Comparison of ENCODE assay signal across 14 cellular contexts in the genomic region with DNA sequence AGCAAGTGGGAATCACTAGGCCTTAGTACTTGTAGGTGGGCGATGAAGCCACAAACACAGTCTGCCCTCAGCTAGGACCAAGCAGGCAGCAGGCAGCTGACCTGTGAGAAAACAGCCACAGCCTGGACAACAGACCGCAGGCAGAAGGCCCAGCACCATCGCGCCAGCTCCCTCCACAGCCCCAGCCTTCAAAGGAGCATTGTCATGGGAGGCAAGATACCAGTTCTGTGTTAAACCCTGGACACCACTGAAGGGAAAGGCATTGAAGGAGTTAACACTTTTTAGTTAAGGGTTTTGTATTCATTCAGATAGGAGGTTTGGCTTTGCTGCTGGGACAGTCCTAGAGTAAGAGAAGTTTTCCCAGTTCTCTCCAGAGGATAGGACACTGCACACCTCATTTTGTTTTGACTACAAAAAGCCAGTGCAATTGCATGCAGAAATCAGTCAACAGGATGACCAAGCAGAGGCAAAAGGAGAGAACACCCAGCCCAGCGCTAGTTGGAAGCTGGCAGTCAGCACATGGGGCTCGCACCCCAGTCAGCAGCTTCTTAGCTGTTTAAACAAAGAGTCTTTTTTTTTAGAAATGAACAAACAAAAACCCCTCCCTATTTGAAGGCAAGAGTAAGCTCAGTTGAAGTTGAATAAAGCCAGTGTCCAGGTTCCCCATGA.
A peak's percentile ranks its signal among the peaks of the same experiment; 100 is the strongest.
DNase-seq lines count a peak whose midpoint lies in the region; ATAC-seq and TF ChIP-seq lines count a peak whose summit lies in the region.
"Had no signal": no experiment of that assay in that cellular context is flagged by ENCODE, and none has a peak within 500 bp of the region (broad histone marks: within the 10 kb centered on the region; RNA-seq: fewer than 3 reads in every experiment).

No MANE protein-coding gene starts in this region.

- H3K27me3 Mint-ChIP-seq in brain (no peaks in the 10 kb centered on the region), natural killer cell (ENCODE audit: low read depth in 2 of 2) (peaks cover 0 to 3% of the 10 kb centered on the region in 2 donors)

- TF ChIP-seq CTCF in brain (conservative IDR thresholded peaks at IDR 0.05) (no peak), gastroesophageal sphincter (IDR thresholded peaks at IDR 0.05) (no peak), vagina (IDR thresholded peaks at IDR 0.05) (no peak), natural killer cell (IDR thresholded peaks at IDR 0.05) (no peak), upper lobe of right lung (IDR thresholded peaks at IDR 0.05) (no peak)

- intact Hi-C loops in vagina (cut with DNase I), result no loop called here
- intact Hi-C loops in natural killer cell (cut with micrococcal nuclease), result no loop called here
- intact Hi-C loops in upper lobe of right lung (cut with DNase I), result no loop called here

- H3K27me3 ChIP-seq in gastroesophageal sphincter (no peaks in the 10 kb centered on the region), vagina (no peaks in the 10 kb centered on the region), upper lobe of right lung (no peaks in the 10 kb centered on the region)
- H3K27me3 ChIP-seq: BLaER1 had no signal

- TF ChIP-seq EP300 in gastroesophageal sphincter (IDR thresholded peaks at IDR 0.05), result no peak

- H3K4me3 Mint-ChIP-seq in brain, result no peak overlapping the region
- H3K4me3 Mint-ChIP-seq in natural killer cell, result no peak overlapping the region

- WGBS in gastroesophageal sphincter (ENCODE audit: low coverage in 1 of 2), 2 donors, result 67 to 91% methylated on average over 2 to 6 of the region's 6 CpGs

- H3K4me1 ChIP-seq in gastroesophageal sphincter (peaks cover 5 to 40% (median 13%) of the 10 kb centered on the region in 3 donors), vagina (peaks cover 24% of the 10 kb centered on the region), upper lobe of right lung (peaks cover 18% of the 10 kb centered on the region)

- H3K36me3 ChIP-seq in gastroesophageal sphincter (peaks cover 0 to 19% of the 10 kb centered on the region in 2 donors), vagina (peaks cover 0 to 3% of the 10 kb centered on the region in 2 donors), upper lobe of right lung (no peaks in the 10 kb centered on the region)
- H3K36me3 ChIP-seq: BLaER1 had no signal

- peaks cover 37% of the 10 kb centered on the region for H3K36me3 Mint-ChIP-seq in brain
- no peaks in the 10 kb centered on the region for H3K36me3 Mint-ChIP-seq in natural killer cell

- H3K9me3 Mint-ChIP-seq in brain (peaks cover 0 to 3% (median 0%) of the 10 kb centered on the region in 5 experiments), natural killer cell (no peaks in the 10 kb centered on the region)

- H3K4me3 ChIP-seq in gastroesophageal sphincter (no peak overlapping the region), vagina (no peak overlapping the region), upper lobe of right lung (no peak overlapping the region)
- H3K4me3 ChIP-seq: BLaER1, PC-9 had no signal

- ATAC-seq in gastroesophageal sphincter (no peak), natural killer cell (no peak), upper lobe of right lung (no peak)

- H3K27ac Mint-ChIP-seq in brain (peak overlapping the region in 3 of 5 experiments; percentile 32 to 66 (median 49)), natural killer cell (no peak overlapping the region)

- TF ChIP-seq POLR2A in gastroesophageal sphincter (IDR thresholded peaks at IDR 0.05), result no peak
- no peak for TF ChIP-seq POLR2A in vagina (IDR thresholded peaks at IDR 0.05)

- peaks cover 43% of the 10 kb centered on the region for H3K4me1 Mint-ChIP-seq in brain
- H3K4me1 Mint-ChIP-seq in natural killer cell, result no peaks in the 10 kb centered on the region

- DNase-seq in occipital lobe (lab: John Stamatoyannopoulos, UW) (peak; percentile 22), vagina (ENCODE audit: extremely low spot score in 2 of 2) (no peak), natural killer cell (no peak), SHP77 treated with DMSO at 0.1 percent for 48 hours (lab: John Stamatoyannopoulos, UW) (no peak), upper lobe of right lung (no peak)
- DNase-seq: NCI-H1092, NCI-H1694, NCI-H446, NCI-H748 treated with DMSO at 0.1 percent for 48 hours, PC-9 had no signal

- no peaks in the 10 kb centered on the region for H3K9me3 ChIP-seq in gastroesophageal sphincter
- no peaks in the 10 kb centered on the region for H3K9me3 ChIP-seq in vagina
- no peaks in the 10 kb centered on the region for H3K9me3 ChIP-seq in upper lobe of right lung
- H3K9me3 ChIP-seq: BLaER1 had no signal

- H3K27ac ChIP-seq in gastroesophageal sphincter, result peak overlapping the region in 3 of 4 donors; percentile 81 to 86 (median 85)
- H3K27ac ChIP-seq in vagina, result peak overlapping the region; percentile 63
- H3K27ac ChIP-seq in upper lobe of right lung, result no peak overlapping the region
- H3K27ac ChIP-seq: BLaER1, KMS-11 had no signal

Comparison
In these comparisons a context has a peak if more than half of its experiments do, and no peak if none do; other contexts are left out.
1. H3K27ac Mint-ChIP-seq: peak in brain (3 of 5); none in natural killer cell (0 of 2).